In genomic region chr16:12803203-12804093, GRCh38 we compare ENCODE assay signal across 1 cellular context.
TF ChIP-seq lines count a peak whose summit lies in the region.

Gene CPPED1, minus strand, starts transcription at chr16:12803887. Its CDS starts 111 bp downstream, at chr16:12803776.

TF ChIP-seq in HepG2, 621 proteins besides CTCF, POLR2A, EP300 and RAD21 (continued from another document and continues in another):
- TF ChIP-seq EEA1 (CRISPR knock-in tag; IDR thresholded peaks at IDR 0.05; ENCODE audit: borderline replicate concordance) (peak; percentile 93; the same call in 1 of the 2 replicates), CBX2 (IDR thresholded peaks at IDR 0.05; ENCODE audit: low read depth, low read length) (no peak), CBX2 (CRISPR knock-in tag; IDR thresholded peaks at IDR 0.05; ENCODE audit: low read depth) (no peak), KLF9 (CRISPR knock-in tag; IDR thresholded peaks at IDR 0.05; ENCODE audit: low read depth) (0 out of 2 replicates have a peak, but pooled peaks have one; percentile 84), CSRNP2 (CRISPR knock-in tag; conservative IDR thresholded peaks at IDR 0.05; ENCODE audit: low read depth) (no peak), ZMAT3 (CRISPR knock-in tag; conservative IDR thresholded peaks at IDR 0.05) (peak; percentile 98), ZNF580 (CRISPR knock-in tag; IDR thresholded peaks at IDR 0.05; ENCODE audit: borderline replicate concordance, low read depth) (peak; percentile 99), TEAD3 (CRISPR knock-in tag; optimal IDR thresholded peaks at IDR 0.05; ENCODE audit: borderline replicate concordance) (peak; percentile 90), CEBPG (CRISPR knock-in tag; IDR thresholded peaks at IDR 0.05) (peak; percentile 24; the same call in 1 of the 2 replicates), SKIL (CRISPR knock-in tag; IDR thresholded peaks at IDR 0.05; ENCODE audit: borderline replicate concordance) (no peak), ZNF501 (CRISPR knock-in tag; IDR thresholded peaks at IDR 0.05) (peak; percentile 99), SP4 (CRISPR knock-in tag; IDR thresholded peaks at IDR 0.05) (peak; percentile 97), MBNL3 (CRISPR knock-in tag; conservative IDR thresholded peaks at IDR 0.05) (no peak), CBX1 (IDR thresholded peaks at IDR 0.05; ENCODE audit: low read depth) (peak; percentile 98), ZNF574 (CRISPR knock-in tag; IDR thresholded peaks at IDR 0.05) (peak; percentile 96), ZNF292 (CRISPR knock-in tag; IDR thresholded peaks at IDR 0.05; ENCODE audit: borderline replicate concordance, low read depth) (peak; percentile 92), ZNF441 (CRISPR knock-in tag; IDR thresholded peaks at IDR 0.05; ENCODE audit: borderline replicate concordance) (peak; percentile 92), HMG20B (CRISPR knock-in tag; conservative IDR thresholded peaks at IDR 0.05) (peak; percentile 87), HOMEZ (CRISPR knock-in tag; IDR thresholded peaks at IDR 0.05; ENCODE audit: low read depth) (peak; percentile 54), RFXANK (CRISPR knock-in tag; IDR thresholded peaks at IDR 0.05) (peak; percentile 84; the same call in 1 of the 2 replicates), KAT8 (CRISPR knock-in tag; IDR thresholded peaks at IDR 0.05) (peak; percentile 100), MTA3 (CRISPR knock-in tag; IDR thresholded peaks at IDR 0.05) (peak; percentile 87), GLMP (CRISPR knock-in tag; IDR thresholded peaks at IDR 0.05; ENCODE audit: borderline replicate concordance) (no peak; the same call in 1 of the 2 replicates), PRDM15 (CRISPR knock-in tag; IDR thresholded peaks at IDR 0.05) (peak; percentile 73; the same call in 1 of the 2 replicates), NFIB (CRISPR knock-in tag; IDR thresholded peaks at IDR 0.05; ENCODE audit: borderline replicate concordance) (no peak), BRF2 (CRISPR knock-in tag; IDR thresholded peaks at IDR 0.05) (peak; percentile 97), MLXIP (CRISPR knock-in tag; IDR thresholded peaks at IDR 0.05; ENCODE audit: borderline replicate concordance) (0 out of 2 replicates have a peak, but pooled peaks have one; percentile 12), SNAI1 (CRISPR knock-in tag; IDR thresholded peaks at IDR 0.05; ENCODE audit: borderline replicate concordance) (peak; percentile 95; the same call in 1 of the 2 replicates), ZNF841 (CRISPR knock-in tag; IDR thresholded peaks at IDR 0.05; ENCODE audit: borderline replicate concordance) (no peak), ZNF703 (CRISPR knock-in tag; IDR thresholded peaks at IDR 0.05; ENCODE audit: borderline replicate concordance) (peak; percentile 99), NFATC3 (CRISPR knock-in tag; IDR thresholded peaks at IDR 0.05) (peak; percentile 91), ZZZ3 (CRISPR knock-in tag; IDR thresholded peaks at IDR 0.05; ENCODE audit: borderline replicate concordance) (peak; percentile 95), NCOA5 (CRISPR knock-in tag; IDR thresholded peaks at IDR 0.05) (no peak), PHF5A (CRISPR knock-in tag; IDR thresholded peaks at IDR 0.05; ENCODE audit: low read depth, unreplicated experiment) (peak; percentile 98), GTF2F1 (IDR thresholded peaks at IDR 0.05; ENCODE audit: low read length) (peak; percentile 59; the same call in 1 of the 2 replicates), TRIM24 (CRISPR knock-in tag; IDR thresholded peaks at IDR 0.05) (no peak), ZNF709 (CRISPR knock-in tag; IDR thresholded peaks at IDR 0.05) (peak; percentile 41), MTF2 (CRISPR knock-in tag; IDR thresholded peaks at IDR 0.05; ENCODE audit: borderline replicate concordance) (peak; percentile 61; the same call in 1 of the 2 replicates), ZNF558 (CRISPR knock-in tag; IDR thresholded peaks at IDR 0.05; ENCODE audit: borderline replicate concordance) (peak; percentile 97), ZFY (CRISPR knock-in tag; IDR thresholded peaks at IDR 0.05) (peak; percentile 99), PREB (CRISPR knock-in tag; IDR thresholded peaks at IDR 0.05) (0 out of 2 replicates have a peak, but pooled peaks have one; percentile 79), CHCHD3 (CRISPR knock-in tag; IDR thresholded peaks at IDR 0.05) (peak; percentile 91; the same call in 1 of the 2 replicates), MXD1 (CRISPR knock-in tag; IDR thresholded peaks at IDR 0.05) (peak; percentile 89)
